1 cellular context compared by ENCODE assay signal in the genomic region with DNA sequence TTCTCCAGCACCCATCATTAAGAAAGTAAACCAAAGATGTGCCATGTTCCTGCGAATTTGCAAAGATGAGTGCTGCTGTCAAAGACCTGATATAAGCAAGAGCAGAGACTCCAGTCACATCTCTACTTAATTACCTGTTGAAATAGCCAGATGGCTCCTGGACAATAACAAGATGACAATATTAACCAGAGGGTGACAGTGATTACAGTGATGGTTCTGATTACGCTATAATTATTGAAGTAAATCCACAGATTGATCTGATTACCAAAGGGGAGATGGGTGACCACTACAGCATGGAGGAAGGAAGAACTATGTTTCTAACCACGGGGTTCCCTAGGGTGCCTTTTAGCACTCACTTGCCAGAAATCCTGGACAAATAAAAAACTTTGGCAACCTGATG.
TF ChIP-seq lines count a peak whose summit lies in the region.

No MANE protein-coding gene starts in this region.

TF ChIP-seq in SK-N-SH treated with all-trans-retinoic acid at 6 μM for 48 hours, 23 proteins besides CTCF, POLR2A, EP300 and RAD21 (continued from another document):
- TF ChIP-seq, protein P1, sequence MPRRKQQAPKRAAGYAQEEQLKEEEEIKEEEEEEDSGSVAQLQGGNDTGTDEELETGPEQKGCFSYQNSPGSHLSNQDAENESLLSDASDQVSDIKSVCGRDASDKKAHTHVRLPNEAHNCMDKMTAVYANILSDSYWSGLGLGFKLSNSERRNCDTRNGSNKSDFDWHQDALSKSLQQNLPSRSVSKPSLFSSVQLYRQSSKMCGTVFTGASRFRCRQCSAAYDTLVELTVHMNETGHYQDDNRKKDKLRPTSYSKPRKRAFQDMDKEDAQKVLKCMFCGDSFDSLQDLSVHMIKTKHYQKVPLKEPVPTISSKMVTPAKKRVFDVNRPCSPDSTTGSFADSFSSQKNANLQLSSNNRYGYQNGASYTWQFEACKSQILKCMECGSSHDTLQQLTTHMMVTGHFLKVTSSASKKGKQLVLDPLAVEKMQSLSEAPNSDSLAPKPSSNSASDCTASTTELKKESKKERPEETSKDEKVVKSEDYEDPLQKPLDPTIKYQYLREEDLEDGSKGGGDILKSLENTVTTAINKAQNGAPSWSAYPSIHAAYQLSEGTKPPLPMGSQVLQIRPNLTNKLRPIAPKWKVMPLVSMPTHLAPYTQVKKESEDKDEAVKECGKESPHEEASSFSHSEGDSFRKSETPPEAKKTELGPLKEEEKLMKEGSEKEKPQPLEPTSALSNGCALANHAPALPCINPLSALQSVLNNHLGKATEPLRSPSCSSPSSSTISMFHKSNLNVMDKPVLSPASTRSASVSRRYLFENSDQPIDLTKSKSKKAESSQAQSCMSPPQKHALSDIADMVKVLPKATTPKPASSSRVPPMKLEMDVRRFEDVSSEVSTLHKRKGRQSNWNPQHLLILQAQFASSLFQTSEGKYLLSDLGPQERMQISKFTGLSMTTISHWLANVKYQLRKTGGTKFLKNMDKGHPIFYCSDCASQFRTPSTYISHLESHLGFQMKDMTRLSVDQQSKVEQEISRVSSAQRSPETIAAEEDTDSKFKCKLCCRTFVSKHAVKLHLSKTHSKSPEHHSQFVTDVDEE (CRISPR knock-in tag; IDR thresholded peaks at IDR 0.05) = peak; percentile 100
- TF ChIP-seq SNAI2 (CRISPR knock-in tag; IDR thresholded peaks at IDR 0.05) = 0 out of 2 replicates have a peak, but pooled peaks have one; percentile 40
- TF ChIP-seq, protein P2, sequence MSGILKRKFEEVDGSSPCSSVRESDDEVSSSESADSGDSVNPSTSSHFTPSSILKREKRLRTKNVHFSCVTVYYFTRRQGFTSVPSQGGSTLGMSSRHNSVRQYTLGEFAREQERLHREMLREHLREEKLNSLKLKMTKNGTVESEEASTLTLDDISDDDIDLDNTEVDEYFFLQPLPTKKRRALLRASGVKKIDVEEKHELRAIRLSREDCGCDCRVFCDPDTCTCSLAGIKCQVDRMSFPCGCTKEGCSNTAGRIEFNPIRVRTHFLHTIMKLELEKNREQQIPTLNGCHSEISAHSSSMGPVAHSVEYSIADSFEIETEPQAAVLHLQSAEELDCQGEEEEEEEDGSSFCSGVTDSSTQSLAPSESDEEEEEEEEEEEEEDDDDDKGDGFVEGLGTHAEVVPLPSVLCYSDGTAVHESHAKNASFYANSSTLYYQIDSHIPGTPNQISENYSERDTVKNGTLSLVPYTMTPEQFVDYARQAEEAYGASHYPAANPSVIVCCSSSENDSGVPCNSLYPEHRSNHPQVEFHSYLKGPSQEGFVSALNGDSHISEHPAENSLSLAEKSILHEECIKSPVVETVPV (CRISPR knock-in tag; IDR thresholded peaks at IDR 0.05) = peak; percentile 97
TF ChIP-seq in SK-N-SH treated with all-trans-retinoic acid at 6 μM for 48 hours: peak in this region for 16.
